Comparison of ENCODE assay signal across 34 cellular contexts in genomic region chr1:117179471-117179870, GRCh38. TPM values are rescaled to one million over a fixed set of nuclear protein-coding genes. Genes with fewer than 3 reads are reported as not detected.
DNase-seq lines count a peak whose midpoint lies in the region; ATAC-seq, FAIRE-seq and TF ChIP-seq lines count a peak whose summit lies in the region.
"Had no signal": no experiment of that assay in that cellular context is flagged by ENCODE, and none has a peak within 500 bp of the region (broad histone marks: within the 10 kb centered on the region; RNA-seq: fewer than 3 reads in every experiment).

No MANE protein-coding gene starts in this region.

- TF ChIP-seq POLR2A in HepG2 (IDR thresholded peaks at IDR 0.05; ENCODE audit: insufficient read depth in 1 of 2, low read depth in 2 of 2, low read length in 2 of 2) (no peak), right lobe of liver (IDR thresholded peaks at IDR 0.05) (no peak)

- H3K27me3 ChIP-seq in HepG2 (ENCODE audit: control insufficient read depth in 1 of 2, insufficient read depth in 2 of 2, low read length in 2 of 2) (no peaks in the 10 kb centered on the region; a peak in 1 of 5 replicates), right lobe of liver (no peaks in the 10 kb centered on the region), hepatocyte (no peaks in the 10 kb centered on the region)
- H3K27me3 ChIP-seq: BLaER1 treated with 17β-estradiol and CSF1 and Interleukin-3, amounts not matched to agents 10 nM and 100 nM; dorsolateral prefrontal cortex; sigmoid colon had no signal

- no peak for TF ChIP-seq RAD21 in HepG2 (CRISPR knock-in tag; IDR thresholded peaks at IDR 0.05)

- H3K27ac ChIP-seq in HepG2 (ENCODE audit: extremely low read length, insufficient read depth, low read length) (no peak overlapping the region), right lobe of liver (no peak overlapping the region), hepatocyte (peak overlapping the region; percentile 40)
- H3K27ac ChIP-seq: BLaER1 treated with 17β-estradiol and CSF1 and Interleukin-3, amounts not matched to agents 10 nM and 100 nM; dorsolateral prefrontal cortex; left ventricle myocardium inferior; sigmoid colon had no signal

- in situ Hi-C loops in HepG2 (cut with HindIII; ENCODE audit: extremely low pct_ligation_motif_present, low pct_unique_long_range_greater_than_20kb) = no loop called here

- H3K9me3 ChIP-seq in HepG2 (ENCODE audit: low read length) (no peaks in the 10 kb centered on the region), right lobe of liver (no peaks in the 10 kb centered on the region), hepatocyte (ENCODE audit: low read depth) (no peaks in the 10 kb centered on the region)
- H3K9me3 ChIP-seq: BLaER1 treated with 17β-estradiol and CSF1 and Interleukin-3, amounts not matched to agents 10 nM and 100 nM; Caco-2; HAP-1; left ventricle myocardium inferior; sigmoid colon had no signal

- no peaks in the 10 kb centered on the region for H3K79me2 ChIP-seq in HepG2 (ENCODE audit: insufficient read depth, low read length)
- no peaks in the 10 kb centered on the region for H3K79me2 ChIP-seq in hepatocyte

- BruUV-seq in HepG2 (replicated peaks; lab: Mats Ljungman, UMichigan) = no TSS peak

- TF ChIP-seq EP300 in HepG2 (IDR thresholded peaks at IDR 0.05; ENCODE audit: low read depth in 2 of 2, low read length in 2 of 2) = no peak
- no peak for TF ChIP-seq EP300 in HepG2 (CRISPR knock-in tag; IDR thresholded peaks at IDR 0.05; ENCODE audit: borderline replicate concordance)

- H3K4me3 ChIP-seq in HepG2 (replicated peaks in 1 of 3; ENCODE audit: insufficient read depth in 1 of 3, low read depth in 2 of 3, low read length in 3 of 3) (no peak overlapping the region), right lobe of liver (no peak overlapping the region), hepatocyte (no peak overlapping the region)
- H3K4me3 ChIP-seq: BLaER1 treated with 17β-estradiol and CSF1 and Interleukin-3, amounts not matched to agents 10 nM and 100 nM; dorsolateral prefrontal cortex; HAP-1; left ventricle myocardium inferior; sigmoid colon had no signal

- CTCF ChIA-PET in HepG2 (lab: Yijun Ruan, JAX; ENCODE audit: low intra/inter-chr PET ratio, low total read pairs) = no interaction called here

- H4K20me1 ChIP-seq in HepG2 (ENCODE audit: insufficient read depth, low read length) (no peaks in the 10 kb centered on the region), hepatocyte (ENCODE audit: insufficient read depth, poor library complexity, severe bottlenecking) (no peaks in the 10 kb centered on the region)
- H4K20me1 ChIP-seq: BLaER1 treated with 17β-estradiol and CSF1 and Interleukin-3, amounts not matched to agents 10 nM and 100 nM had no signal

- H3K4me2 ChIP-seq in HepG2 (ENCODE audit: low read depth, low read length) = no peak overlapping the region
- H3K4me2 ChIP-seq in hepatocyte = no peak overlapping the region
- H3K4me2 ChIP-seq: BLaER1 treated with 17β-estradiol and CSF1 and Interleukin-3, amounts not matched to agents 10 nM and 100 nM had no signal

- no peaks in the 10 kb centered on the region for H3K9me2 ChIP-seq in hepatocyte (replicated peaks; ENCODE audit: insufficient read depth)

- intact Hi-C loops in HepG2 (cut with micrococcal nuclease; ENCODE audit: unreplicated experiment) (no loop called here), right lobe of liver (cut with DNase I) (no loop called here)

- POLR2A ChIA-PET in HepG2 (lab: Yijun Ruan, JAX) = no interaction called here

- H3K4me1 ChIP-seq in HepG2 (ENCODE audit: insufficient read depth, low read length) (0 out of 2 replicates have a peak, but pooled peaks cover 5% of the 10 kb centered on the region), right lobe of liver (no peaks in the 10 kb centered on the region), hepatocyte (ENCODE audit: insufficient read depth) (peaks cover 6% of the 10 kb centered on the region)
- H3K4me1 ChIP-seq: BLaER1 treated with 17β-estradiol and CSF1 and Interleukin-3, amounts not matched to agents 10 nM and 100 nM; left ventricle myocardium inferior; sigmoid colon had no signal

- WGBS in HepG2 (ENCODE audit: low lambda C conversion rate) = 0% methylated on average over 5 of the region's 5 CpGs
- WGBS in right lobe of liver (ENCODE audit: insufficient coverage, low coverage, low lambda C conversion rate, missing lambda C conversion rate) = 47% methylated on average over 5 of the region's 5 CpGs
- WGBS in hepatocyte (ENCODE audit: low lambda C conversion rate, missing lambda C conversion rate) = 21% methylated on average over 5 of the region's 5 CpGs

- H3K9ac ChIP-seq in HepG2 (ENCODE audit: insufficient read depth, low read depth, low read length) = no peak overlapping the region
- H3K9ac ChIP-seq: BLaER1 treated with 17β-estradiol and CSF1 and Interleukin-3, amounts not matched to agents 10 nM and 100 nM had no signal

- H3K9me3 Mint-ChIP-seq in type B pancreatic cell = no peaks in the 10 kb centered on the region
- H3K9me3 Mint-ChIP-seq: activated CD4-positive, alpha-beta memory T cell treated with anti-CD3 and anti-CD28 coated beads for 36 hours; activated T-helper 2 cell treated with anti-CD3 and anti-CD28 coated beads, Interferon-gamma antibody, Interleukin-2, Interleukin-4, amounts not matched to agents 10 μg/mL and 5 μg/mL and 100 μg/mL, durations not matched to agents 14 hours and 24 hours and 36 hours; central memory CD8-positive, alpha-beta T cell; stimulated activated memory B cell treated with anti-CD40 and anti-IgM and Interleukin-4, amounts not matched to agents 10 μg/mL and 1 μg/mL and 100 μg/mL, for 72 hours; T-cell had no signal

- no peaks in the 10 kb centered on the region for H3K27me3 Mint-ChIP-seq in type B pancreatic cell
- H3K27me3 Mint-ChIP-seq: activated CD4-positive, alpha-beta memory T cell treated with anti-CD3 and anti-CD28 coated beads for 36 hours; activated naive CD8-positive, alpha-beta T cell; stimulated activated memory B cell treated with anti-CD40 and anti-IgM and Interleukin-4, amounts not matched to agents 10 μg/mL and 1 μg/mL and 100 μg/mL, for 72 hours; T-cell had no signal

- DNase-seq in HepG2 (ENCODE audit: low spot score) (peak; percentile 37), right lobe of liver (no peak), NCI-H82 treated with DMSO at 0.1 percent for 48 hours (lab: John Stamatoyannopoulos, UW; ENCODE audit: unreplicated experiment) (peak; percentile 79), hepatocyte (ENCODE audit: low spot score) (no peak), type B pancreatic cell (ENCODE audit: extremely low spot score, unreplicated experiment) (no peak), activated gamma-delta T cell treated with Interleukin-2 at 50 U/mL for 16 hours (no peak), HK-2 (ENCODE audit: unreplicated experiment) (no peak), SHP77 treated with DMSO at 0.1 percent for 48 hours (lab: John Stamatoyannopoulos, UW) (no peak)
- DNase-seq: activated CD4-positive, alpha-beta memory T cell treated with anti-CD3 and anti-CD28 coated beads for 36 hours; anterior cingulate cortex; Caco-2; DMS79 treated with DMSO at 0.1 percent for 48 hours; dorsolateral prefrontal cortex; GF-D8; glutamatergic neuron; left ventricle myocardium inferior; NCI-H1092 treated with DMSO at 0.1 percent for 48 hours; NCI-H2029 treated with DMSO at 0.1 percent for 48 hours; posterior cingulate gyrus; sigmoid colon; stimulated activated CD4-positive, alpha-beta T cell treated with anti-CD3 and anti-CD28 coated beads, Interleukin-4, amount 100 ng/mL, for 4 hours; substantia nigra; T-cell had no signal

- FAIRE-seq in HepG2 (lab: Jason Lieb, UNC) = no peak
- FAIRE-seq: endothelial cell of umbilical vein, RCC 7860 had no signal

- H2AFZ ChIP-seq in HepG2 (ENCODE audit: low read length) (no peak overlapping the region), hepatocyte (no peak overlapping the region)

- ATAC-seq in HepG2 (no peak), right lobe of liver (no peak)
- ATAC-seq: activated CD4-positive, CD25-positive, alpha-beta regulatory T cell treated with anti-CD3 and anti-CD28 coated beads, Interleukin-2, amount 50 U/mL, for 24 hours; stimulated activated memory B cell treated with anti-CD40 and anti-IgM and Interleukin-4, amounts not matched to agents 10 μg/mL and 1 μg/mL and 100 μg/mL, for 72 hours; T-cell had no signal

- H3K27ac Mint-ChIP-seq in type B pancreatic cell = peak overlapping the region; percentile 85
- H3K27ac Mint-ChIP-seq: activated CD4-positive, alpha-beta memory T cell treated with anti-CD3 and anti-CD28 coated beads for 36 hours; activated naive CD8-positive, alpha-beta T cell; activated T-helper 2 cell treated with anti-CD3 and anti-CD28 coated beads, Interferon-gamma antibody, Interleukin-2, Interleukin-4, amounts not matched to agents 10 μg/mL and 5 μg/mL and 100 μg/mL, durations not matched to agents 14 hours and 24 hours and 36 hours; stimulated activated memory B cell treated with anti-CD40 and anti-IgM and Interleukin-4, amounts not matched to agents 10 μg/mL and 1 μg/mL and 100 μg/mL, for 72 hours; T-cell had no signal

- H3K4me1 Mint-ChIP-seq in type B pancreatic cell (ENCODE audit: unreplicated experiment) = peaks cover 53% of the 10 kb centered on the region
- H3K4me1 Mint-ChIP-seq: central memory CD8-positive, alpha-beta T cell; stimulated activated memory B cell treated with anti-CD40 and anti-IgM and Interleukin-4, amounts not matched to agents 10 μg/mL and 1 μg/mL and 100 μg/mL, for 72 hours; T-cell had no signal

- H3K36me3 Mint-ChIP-seq in type B pancreatic cell = peaks cover 5% of the 10 kb centered on the region
- H3K36me3 Mint-ChIP-seq: activated CD4-positive, alpha-beta memory T cell treated with anti-CD3 and anti-CD28 coated beads for 36 hours; activated naive CD8-positive, alpha-beta T cell; stimulated activated memory B cell treated with anti-CD40 and anti-IgM and Interleukin-4, amounts not matched to agents 10 μg/mL and 1 μg/mL and 100 μg/mL, for 72 hours; T-cell had no signal

- no peaks in the 10 kb centered on the region for H3K36me3 ChIP-seq in HepG2 (replicated peaks in 1 of 2; ENCODE audit: control insufficient read depth in 1 of 2, insufficient read depth in 2 of 2, low read length in 2 of 2)
- H3K36me3 ChIP-seq in right lobe of liver = no peaks in the 10 kb centered on the region
- no peaks in the 10 kb centered on the region for H3K36me3 ChIP-seq in hepatocyte (replicated peaks; ENCODE audit: insufficient read depth, low read depth)
- H3K36me3 ChIP-seq: BLaER1 treated with 17β-estradiol and CSF1 and Interleukin-3, amounts not matched to agents 10 nM and 100 nM; HAP-1; left ventricle myocardium inferior; sigmoid colon had no signal

- no peak for TF ChIP-seq CTCF in HepG2 (CRISPR knock-in tag; IDR thresholded peaks at IDR 0.05)
- no peak for TF ChIP-seq CTCF in right lobe of liver (IDR thresholded peaks at IDR 0.05)
- TF ChIP-seq CTCF in hepatocyte (IDR thresholded peaks at IDR 0.05; ENCODE audit: poor library complexity) = no peak
- TF ChIP-seq CTCF in type B pancreatic cell (conservative IDR thresholded peaks at IDR 0.05) = no peak

- H3K4me3 Mint-ChIP-seq in type B pancreatic cell = peak overlapping the region; percentile 12
- H3K4me3 Mint-ChIP-seq: activated CD4-positive, alpha-beta memory T cell treated with anti-CD3 and anti-CD28 coated beads for 36 hours; activated naive CD8-positive, alpha-beta T cell; central memory CD8-positive, alpha-beta T cell; stimulated activated memory B cell treated with anti-CD40 and anti-IgM and Interleukin-4, amounts not matched to agents 10 μg/mL and 1 μg/mL and 100 μg/mL, for 72 hours; T-cell had no signal

RNA-seq across cellular contexts. Expression of gene VTCN1, which starts 31.3 kb away (rescaled TPM):
- total RNA-seq in HepG2 (2016; rRNA removed; fragmentation: Illumina TruSeq; extraction: Trizol) (not detected in 2 replicates), right lobe of liver (under 1 TPM in 5 of 6 experiments, not detected in 1; 0.28 to 0.89 (median 0.39) TPM), hepatocyte (12.4 and 12.8 TPM in 2 replicates), type B pancreatic cell (ENCODE audit: low replicate concordance) (49.4 and 125 TPM in 2 replicates)
- not detected in 2 replicates for total RNA-seq in HepG2 (2016; cell fraction: cytosol; rRNA removed; fragmentation: Illumina TruSeq; extraction: Trizol; ENCODE audit: low read depth)
- not detected in 2 replicates for total RNA-seq in HepG2 (2016; cell fraction: insoluble cytoplasmic fraction; rRNA removed; fragmentation: Illumina TruSeq; extraction: Trizol)
- not detected in 2 replicates for total RNA-seq in HepG2 (2016; cell fraction: membrane; rRNA removed; fragmentation: Illumina TruSeq; extraction: Trizol)
- total RNA-seq in HepG2 (2016; cell fraction: nucleus; rRNA removed; fragmentation: Illumina TruSeq; extraction: Trizol) = not detected in 2 replicates
- polyA plus RNA-seq in HepG2 (2011; rRNA removed) (not detected in 2 replicates), hepatocyte (14.9 and 33.2 TPM in 2 replicates)
- polyA plus RNA-seq in HepG2 (2011; cell fraction: cytosol; rRNA removed) = not detected in 2 replicates
- not detected in 2 replicates for polyA plus RNA-seq in HepG2 (2011; cell fraction: nucleus; rRNA removed)
- not detected in 2 replicates for polyA plus RNA-seq in HepG2 (2012)
- not detected in 2 replicates for polyA plus RNA-seq in HepG2 (2016; cell fraction: cytosol; fragmentation: Illumina TruSeq; extraction: Trizol; ENCODE audit: low read depth)
- not detected in 2 replicates for polyA plus RNA-seq in HepG2 (2016; cell fraction: insoluble cytoplasmic fraction; fragmentation: Illumina TruSeq; extraction: Trizol; ENCODE audit: low read depth)
- not detected in 2 replicates for polyA plus RNA-seq in HepG2 (2016; cell fraction: membrane; fragmentation: Illumina TruSeq; extraction: Trizol; ENCODE audit: low read depth)
- not detected in 2 replicates for polyA plus RNA-seq in HepG2 (2016; cell fraction: nucleus; fragmentation: Illumina TruSeq; extraction: Trizol; ENCODE audit: insufficient read depth, low read depth)
- not detected in 2 replicates for polyA minus RNA-seq in HepG2 (2011; rRNA and poly(A)+ RNA removed; ENCODE audit: low replicate concordance)
- not detected in 2 replicates for polyA minus RNA-seq in HepG2 (2011; cell fraction: cytosol; rRNA and poly(A)+ RNA removed)
- polyA minus RNA-seq in HepG2 (2011; cell fraction: nucleus; rRNA and poly(A)+ RNA removed) = not detected in 2 replicates
- total RNA-seq: activated CD4-positive, alpha-beta memory T cell treated with anti-CD3 and anti-CD28 coated beads for 36 hours; activated T-helper 2 cell treated with anti-CD3 and anti-CD28 coated beads, Interferon-gamma antibody, Interleukin-2, Interleukin-4, amounts not matched to agents 10 μg/mL and 5 μg/mL and 100 μg/mL, durations not matched to agents 14 hours and 24 hours and 36 hours; endothelial cell of umbilical vein; left ventricle myocardium inferior; NCI-H460; sigmoid colon; T-cell had no signal
- polyA plus RNA-seq: AG04450, endothelial cell of umbilical vein, sigmoid colon had no signal

RNA-seq across cellular contexts. Expression of gene TRIM45, which starts 57.9 kb away (rescaled TPM):
- 1.5 and 1.9 TPM in 2 replicates for total RNA-seq in HepG2 (2016; rRNA removed; fragmentation: Illumina TruSeq; extraction: Trizol)
- 0.35 and 1.0 TPM in 2 replicates for total RNA-seq in HepG2 (2016; cell fraction: cytosol; rRNA removed; fragmentation: Illumina TruSeq; extraction: Trizol; ENCODE audit: low read depth)
- total RNA-seq in HepG2 (2016; cell fraction: insoluble cytoplasmic fraction; rRNA removed; fragmentation: Illumina TruSeq; extraction: Trizol) = 1.7 and 2.3 TPM in 2 replicates
- total RNA-seq in HepG2 (2016; cell fraction: membrane; rRNA removed; fragmentation: Illumina TruSeq; extraction: Trizol) = 1.1 TPM in 2 replicates
- 2.7 and 3.3 TPM in 2 replicates for total RNA-seq in HepG2 (2016; cell fraction: nucleus; rRNA removed; fragmentation: Illumina TruSeq; extraction: Trizol)
- polyA plus RNA-seq in HepG2 (2011; rRNA removed) = 2.3 and 2.8 TPM in 2 replicates
- 1.1 and 1.2 TPM in 2 replicates for polyA plus RNA-seq in HepG2 (2011; cell fraction: cytosol; rRNA removed)
- polyA plus RNA-seq in HepG2 (2011; cell fraction: nucleus; rRNA removed) = 6.0 TPM in 2 replicates
- polyA plus RNA-seq in HepG2 (2012) = 1.0 and 1.7 TPM in 2 replicates
- 0.08 and 0.17 TPM in 2 replicates for polyA plus RNA-seq in HepG2 (2016; cell fraction: cytosol; fragmentation: Illumina TruSeq; extraction: Trizol; ENCODE audit: low read depth)
- polyA plus RNA-seq in HepG2 (2016; cell fraction: insoluble cytoplasmic fraction; fragmentation: Illumina TruSeq; extraction: Trizol; ENCODE audit: low read depth) = 1.0 and 1.4 TPM in 2 replicates
- polyA plus RNA-seq in HepG2 (2016; cell fraction: membrane; fragmentation: Illumina TruSeq; extraction: Trizol; ENCODE audit: low read depth) = 0.38 and 0.47 TPM in 2 replicates
- 9.8 and 10.9 TPM in 2 replicates for polyA plus RNA-seq in HepG2 (2016; cell fraction: nucleus; fragmentation: Illumina TruSeq; extraction: Trizol; ENCODE audit: insufficient read depth, low read depth)
- 0.48 and 6.0 TPM in 2 replicates for polyA minus RNA-seq in HepG2 (2011; rRNA and poly(A)+ RNA removed; ENCODE audit: low replicate concordance)
- 0.30 and 0.44 TPM in 2 replicates for polyA minus RNA-seq in HepG2 (2011; cell fraction: cytosol; rRNA and poly(A)+ RNA removed)
- polyA minus RNA-seq in HepG2 (2011; cell fraction: nucleus; rRNA and poly(A)+ RNA removed) = 1.0 and 1.4 TPM in 2 replicates
- total RNA-seq in right lobe of liver = 1 to 10 TPM in 1 of 6 experiments, under 1 TPM in 5; 0.31 to 1.8 (median 0.51) TPM
- total RNA-seq in hepatocyte = 4.1 and 4.7 TPM in 2 replicates
- polyA plus RNA-seq in hepatocyte = 3.0 and 4.3 TPM in 2 replicates
- total RNA-seq in type B pancreatic cell (ENCODE audit: low replicate concordance) = 19.8 and 23.3 TPM in 2 replicates

Comparison
In these comparisons a context has a peak if more than half of its experiments do, and no peak if none do; other contexts are left out.
1. DNase-seq: peak in HepG2 (single experiment) and NCI-H82 treated with DMSO at 0.1 percent for 48 hours (single experiment); none in right lobe of liver (0 of 3), hepatocyte (single experiment), type B pancreatic cell (single experiment), activated gamma-delta T cell treated with Interleukin-2 at 50 U/mL for 16 hours (single experiment), HK-2 (single experiment) and SHP77 treated with DMSO at 0.1 percent for 48 hours (single experiment).